Comparison of ENCODE assay signal across 15 cellular contexts in the genomic region with DNA sequence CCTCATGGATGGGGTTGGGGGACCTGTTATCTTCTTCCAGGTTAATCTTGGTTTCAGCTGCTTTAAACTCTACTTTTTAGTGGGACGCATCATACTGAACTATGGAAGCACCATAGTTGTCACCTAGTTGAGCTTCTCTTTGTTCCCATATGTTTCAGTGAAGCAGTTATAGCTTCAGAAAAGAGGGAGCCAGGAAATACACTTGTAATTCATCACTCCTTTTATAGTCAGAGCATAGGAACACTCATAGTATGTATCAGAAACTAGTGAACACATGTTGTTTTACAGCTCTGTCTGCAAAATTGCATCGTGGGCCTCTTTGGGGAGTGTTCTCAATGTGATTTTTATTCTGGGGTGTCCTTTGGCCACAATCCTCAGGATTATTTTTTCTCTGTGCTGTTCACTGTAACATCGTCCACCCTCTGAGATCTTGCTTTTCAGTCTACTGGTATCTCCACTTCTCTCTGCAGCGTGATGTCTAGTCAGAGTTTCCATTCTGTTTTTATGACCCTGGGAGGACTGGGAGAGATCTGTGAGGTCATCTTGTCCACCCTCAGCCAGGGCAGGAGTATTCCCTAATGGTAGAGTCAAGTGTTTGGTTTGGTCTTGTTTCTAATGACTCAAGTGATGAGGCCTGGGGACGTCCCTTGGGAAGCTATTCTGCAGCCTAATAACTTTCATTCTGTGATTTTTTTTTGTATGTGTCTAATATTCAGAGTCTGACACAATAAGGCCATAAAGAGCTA.
DNase-seq lines count a peak whose midpoint lies in the region; ATAC-seq, FAIRE-seq and TF ChIP-seq lines count a peak whose summit lies in the region.
"Had no signal": no experiment of that assay in that cellular context is flagged by ENCODE, and none has a peak within 500 bp of the region (broad histone marks: within the 10 kb centered on the region; RNA-seq: fewer than 3 reads in every experiment).

No MANE protein-coding gene starts in this region.

- H3K27ac Mint-ChIP-seq in activated naive CD4-positive, alpha-beta T cell treated with anti-CD3 and anti-CD28 coated beads, Interleukin-2, amount 10 ng/mL, durations not matched to agents 7 days and 5 days = no peak overlapping the region
- H3K27ac Mint-ChIP-seq: B cell had no signal

- no peak overlapping the region for H3K4me3 Mint-ChIP-seq in activated naive CD4-positive, alpha-beta T cell treated with anti-CD3 and anti-CD28 coated beads, Interleukin-2, amount 10 ng/mL, durations not matched to agents 7 days and 5 days
- H3K4me3 Mint-ChIP-seq: B cell had no signal

- H3K4me1 Mint-ChIP-seq in activated naive CD4-positive, alpha-beta T cell treated with anti-CD3 and anti-CD28 coated beads, Interleukin-2, amount 10 ng/mL, durations not matched to agents 7 days and 5 days = no peaks in the 10 kb centered on the region
- H3K4me1 Mint-ChIP-seq: B cell had no signal

- H3K9me3 ChIP-seq in ascending aorta = no peaks in the 10 kb centered on the region
- H3K9me3 ChIP-seq in gastroesophageal sphincter = no peaks in the 10 kb centered on the region
- no peaks in the 10 kb centered on the region for H3K9me3 ChIP-seq in sigmoid colon

- no peaks in the 10 kb centered on the region for H3K27me3 Mint-ChIP-seq in activated naive CD4-positive, alpha-beta T cell treated with anti-CD3 and anti-CD28 coated beads, Interleukin-2, amount 10 ng/mL, durations not matched to agents 7 days and 5 days
- H3K27me3 Mint-ChIP-seq: B cell had no signal

- H3K4me3 ChIP-seq in ascending aorta = no peak overlapping the region
- no peak overlapping the region for H3K4me3 ChIP-seq in gastroesophageal sphincter
- H3K4me3 ChIP-seq in sigmoid colon = no peak overlapping the region
- H3K4me3 ChIP-seq: SK-N-MC had no signal

- no peaks in the 10 kb centered on the region for H3K9me3 Mint-ChIP-seq in activated naive CD4-positive, alpha-beta T cell treated with anti-CD3 and anti-CD28 coated beads, Interleukin-2, amount 10 ng/mL, durations not matched to agents 7 days and 5 days

- H3K27me3 ChIP-seq in ascending aorta (no peaks in the 10 kb centered on the region), gastroesophageal sphincter (no peaks in the 10 kb centered on the region), sigmoid colon (no peaks in the 10 kb centered on the region)

- TF ChIP-seq POLR2A in gastroesophageal sphincter (IDR thresholded peaks at IDR 0.05) (no peak), sigmoid colon (IDR thresholded peaks at IDR 0.05) (no peak)

- H3K36me3 ChIP-seq in ascending aorta = no peaks in the 10 kb centered on the region
- H3K36me3 ChIP-seq in gastroesophageal sphincter = no peaks in the 10 kb centered on the region
- no peaks in the 10 kb centered on the region for H3K36me3 ChIP-seq in sigmoid colon

- no peak for TF ChIP-seq CTCF in ascending aorta (IDR thresholded peaks at IDR 0.05)
- TF ChIP-seq CTCF in gastroesophageal sphincter (IDR thresholded peaks at IDR 0.05) = no peak
- no peak for TF ChIP-seq CTCF in sigmoid colon (IDR thresholded peaks at IDR 0.05)

- TF ChIP-seq EP300 in gastroesophageal sphincter (IDR thresholded peaks at IDR 0.05) (no peak), sigmoid colon (IDR thresholded peaks at IDR 0.05) (no peak)

- CTCF ChIA-PET in activated naive CD4-positive, alpha-beta T cell treated with anti-CD3 and anti-CD28 coated beads, Interleukin-2, amount 10 ng/mL, durations not matched to agents 7 days and 5 days (lab: Charles Lee) = interaction anchor here (0.5 kb wide), 1 partner anchor 11 kb away, joined by 3 read pairs; no protein-coding TSS in a partner anchor

- peak; percentile 64 for ATAC-seq in gastroesophageal sphincter

- H3K4me1 ChIP-seq in ascending aorta (peaks cover 0 to 13% of the 10 kb centered on the region in 2 donors), gastroesophageal sphincter (no peaks in the 10 kb centered on the region), sigmoid colon (peaks cover 0 to 13% (median 0%) of the 10 kb centered on the region in 4 donors)

- peak overlapping the region; percentile 57 to 58 for H3K27ac ChIP-seq in ascending aorta
- peak overlapping the region in 3 of 4 donors; percentile 27 to 55 (median 52) for H3K27ac ChIP-seq in gastroesophageal sphincter
- peak overlapping the region in 3 of 4 donors; percentile 9 to 44 (median 18) for H3K27ac ChIP-seq in sigmoid colon
- H3K27ac ChIP-seq: SK-N-MC had no signal

- intact Hi-C loops in ascending aorta (cut with DNase I) (loop anchor here (5.0 to 10.0 kb wide), 2 partner anchors 917 to 1030 kb away; a partner anchor contains a TSS), sigmoid colon (cut with DNase I) (no loop called here)

- no peaks in the 10 kb centered on the region for H3K36me3 Mint-ChIP-seq in activated naive CD4-positive, alpha-beta T cell treated with anti-CD3 and anti-CD28 coated beads, Interleukin-2, amount 10 ng/mL, durations not matched to agents 7 days and 5 days

- WGBS in gastroesophageal sphincter (ENCODE audit: low coverage in 1 of 2), 2 donors = 74 to 76% methylated on average over 4 to 5 of the region's 5 CpGs
- WGBS in sigmoid colon, 2 donors = 77 to 80% methylated on average over 5 of the region's 5 CpGs

- FAIRE-seq in RCC 7860 (lab: Jason Lieb, UNC) = no peak

- DNase-seq in EH (ENCODE audit: low read depth) = peak; percentile 5
- peak in 1 of 2 donors; percentile 78 for DNase-seq in ascending aorta (ENCODE audit: low spot score in 2 of 2)
- no peak for DNase-seq in sigmoid colon
- DNase-seq in amniotic stem cell (lab: John Stamatoyannopoulos, UW) = no peak
- no peak for DNase-seq in RCC 7860 (ENCODE audit: low spot score)
- DNase-seq in NCI-H524 (lab: John Stamatoyannopoulos, UW) = no peak
- no peak for DNase-seq in activated naive CD4-positive, alpha-beta T cell treated with anti-CD3 and anti-CD28 coated beads, Interleukin-2, amount 10 ng/mL, durations not matched to agents 7 days and 5 days
- DNase-seq: anterior cingulate cortex, EL, KBM-7, NCI-H187, NCI-H748 treated with DMSO at 0.1 percent for 48 hours had no signal
